Comparison of ENCODE assay signal across 24 cellular contexts in the genomic region with DNA sequence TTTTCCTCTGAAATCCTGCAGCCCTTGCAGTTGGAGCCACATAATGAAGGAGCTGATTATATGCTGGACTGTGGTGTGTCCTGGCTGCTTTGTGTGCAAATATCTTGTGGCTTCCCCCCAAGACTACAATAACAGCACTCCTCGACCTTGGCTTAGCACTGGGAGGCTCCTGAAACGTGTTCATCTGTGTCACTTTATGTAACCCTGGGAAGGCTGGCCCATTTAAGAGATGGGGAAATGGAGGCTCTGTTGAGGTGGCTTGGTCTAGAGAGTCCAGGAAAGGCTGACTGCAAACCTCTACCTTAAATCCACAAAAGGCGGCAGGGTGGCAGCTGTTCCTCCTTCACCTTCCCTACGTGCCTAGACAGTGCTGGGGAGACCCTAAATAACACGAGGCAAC.
"Had no signal": no experiment of that assay in that cellular context is flagged by ENCODE, and none has a peak within 500 bp of the region (broad histone marks: within the 10 kb centered on the region; RNA-seq: fewer than 3 reads in every experiment).

No MANE protein-coding gene starts in this region.

- H3K27me3 ChIP-seq: dorsolateral prefrontal cortex, gastrocnemius medialis, neutrophil, pancreas, right atrium auricular region, suprapubic skin, thyroid gland had no signal

- H3K27ac ChIP-seq: dorsolateral prefrontal cortex, epithelial cell of prostate, gastrocnemius medialis, lower lobe of right lung, neutrophil, pancreas, right atrium auricular region, suprapubic skin, thyroid gland had no signal

- H3K4me3 ChIP-seq: dorsolateral prefrontal cortex, gastrocnemius medialis, lower lobe of right lung, pancreas, right atrium auricular region, suprapubic skin, thyroid gland had no signal

- H3K4me1 Mint-ChIP-seq: endodermal cell; natural killer cell; stimulated activated naive B cell treated with anti-CD40 and anti-IgM and Interleukin-4, amounts not matched to agents 10 μg/mL and 1 μg/mL and 100 μg/mL, for 72 hours; stimulated activated naive CD8-positive, alpha-beta T cell treated with anti-CD3 and anti-CD28 coated beads, Interleukin-15, amount 100 ng/mL, for 72 hours had no signal

- H3K27ac Mint-ChIP-seq: endodermal cell; natural killer cell; stimulated activated naive B cell treated with anti-CD40 and anti-IgM and Interleukin-4, amounts not matched to agents 10 μg/mL and 1 μg/mL and 100 μg/mL, for 72 hours; stimulated activated naive CD8-positive, alpha-beta T cell treated with anti-CD3 and anti-CD28 coated beads, Interleukin-15, amount 100 ng/mL, for 72 hours had no signal

- H3K9me3 ChIP-seq: gastrocnemius medialis, lower lobe of right lung, neutrophil, pancreas, right atrium auricular region, suprapubic skin, thyroid gland had no signal

- H3K4me1 ChIP-seq: gastrocnemius medialis, lower lobe of right lung had no signal

- H3K27me3 Mint-ChIP-seq: stimulated activated naive CD8-positive, alpha-beta T cell treated with anti-CD3 and anti-CD28 coated beads, Interleukin-15, amount 100 ng/mL, for 72 hours had no signal

- FAIRE-seq: keratinocyte, pancreas, small intestine had no signal

- H3K9me3 Mint-ChIP-seq: endodermal cell; natural killer cell; stimulated activated naive B cell treated with anti-CD40 and anti-IgM and Interleukin-4, amounts not matched to agents 10 μg/mL and 1 μg/mL and 100 μg/mL, for 72 hours; stimulated activated naive CD8-positive, alpha-beta T cell treated with anti-CD3 and anti-CD28 coated beads, Interleukin-15, amount 100 ng/mL, for 72 hours had no signal

- DNase-seq: cerebellar nuclear complex; dorsolateral prefrontal cortex; effector CD8-positive, alpha-beta T cell; endodermal cell; foreskin fibroblast; gastrocnemius medialis; head of caudate nucleus; left ventricle myocardium superior; lower lobe of right lung; natural killer cell; pancreas; small intestine; stimulated activated CD4-positive, alpha-beta T cell treated with anti-CD3 and anti-CD28 coated beads, Interleukin-15, amount 100 ng/mL, for 24 hours; stimulated activated CD4-positive, alpha-beta T cell treated with anti-CD3 and anti-CD28 coated beads, Interleukin-2, amount 100 ng/mL, for 48 hours; stimulated activated naive B cell treated with anti-CD40 and anti-IgM and Interleukin-4, amounts not matched to agents 10 μg/mL and 1 μg/mL and 100 μg/mL, for 72 hours; stimulated activated naive CD8-positive, alpha-beta T cell treated with anti-CD3 and anti-CD28 coated beads, Interleukin-15, amount 100 ng/mL, for 72 hours; thyroid gland; trophoblast cell had no signal

- H3K36me3 ChIP-seq: gastrocnemius medialis, neutrophil, pancreas, thyroid gland had no signal

- ATAC-seq: esophagus mucosa; gastrocnemius medialis; left ventricle myocardium superior; lower lobe of right lung; natural killer cell; pancreas; stimulated activated naive B cell treated with anti-CD40 and anti-IgM and Interleukin-4, amounts not matched to agents 10 μg/mL and 1 μg/mL and 100 μg/mL, for 72 hours; stimulated activated naive CD8-positive, alpha-beta T cell treated with anti-CD3 and anti-CD28 coated beads, Interleukin-15, amount 100 ng/mL, for 72 hours had no signal

- H3K4me3 Mint-ChIP-seq: endodermal cell; natural killer cell; stimulated activated naive B cell treated with anti-CD40 and anti-IgM and Interleukin-4, amounts not matched to agents 10 μg/mL and 1 μg/mL and 100 μg/mL, for 72 hours; stimulated activated naive CD8-positive, alpha-beta T cell treated with anti-CD3 and anti-CD28 coated beads, Interleukin-15, amount 100 ng/mL, for 72 hours had no signal

- H3K36me3 Mint-ChIP-seq: natural killer cell; stimulated activated naive B cell treated with anti-CD40 and anti-IgM and Interleukin-4, amounts not matched to agents 10 μg/mL and 1 μg/mL and 100 μg/mL, for 72 hours had no signal
